27 cellular contexts compared by ENCODE assay signal in genomic region chr5:83405662-83406061, GRCh38.
"Had no signal": no experiment of that assay in that cellular context is flagged by ENCODE, and none has a peak within 500 bp of the region (broad histone marks: within the 10 kb centered on the region; RNA-seq: fewer than 3 reads in every experiment).

No MANE protein-coding gene starts in this region.

- H3K27ac ChIP-seq: WERI-Rb-1 had no signal

- FAIRE-seq: bronchial epithelial cell, K562 had no signal

- ATAC-seq: activated CD8-positive, alpha-beta memory T cell treated with anti-CD3 and anti-CD28 coated beads, Interleukin-2, amount 10 ng/mL, durations not matched to agents 7 days and 5 days; activated naive CD8-positive, alpha-beta T cell treated with anti-CD3 and anti-CD28 coated beads, Interleukin-2, amount 50 U/mL, for 24 hours; K562; Panc1 had no signal

- H3K4me3 ChIP-seq: K562 had no signal

- H3K36me3 ChIP-seq: WERI-Rb-1 had no signal

- DNase-seq: activated CD4-positive, alpha-beta memory T cell treated with anti-CD3 and anti-CD28 coated beads, Interleukin-2, amount 10 ng/mL, durations not matched to agents 7 days and 5 days; activated CD4-positive, alpha-beta T cell treated with anti-CD3 and anti-CD28 coated beads for 1 hour; activated CD4-positive, alpha-beta T cell treated with anti-CD3 and anti-CD28 coated beads for 48 hours; activated CD4-positive, CD25-positive, alpha-beta regulatory T cell; activated CD8-positive, alpha-beta memory T cell treated with anti-CD3 and anti-CD28 coated beads for 24 hours; activated CD8-positive, alpha-beta memory T cell treated with anti-CD3 and anti-CD28 coated beads, Interleukin-2, amount 10 ng/mL, durations not matched to agents 7 days and 5 days; activated CD8-positive, alpha-beta memory T cell treated with anti-CD3 and anti-CD28 coated beads, Interleukin-2, amount 50 U/mL, for 48 hours; activated effector memory CD4-positive, alpha-beta T cell treated with Interleukin-2 at 50 U/mL for 16 hours; activated naive CD4-positive, alpha-beta T cell treated with anti-CD3 and anti-CD28 coated beads, Interleukin-2, amount 10 ng/mL, durations not matched to agents 7 days and 5 days; activated naive CD8-positive, alpha-beta T cell treated with anti-CD3 and anti-CD28 coated beads, Interleukin-2, amount 50 U/mL, for 24 hours; activated T-cell treated with anti-CD3 and anti-CD28 coated beads, Interleukin-2, amount 50 U/mL, for 48 hours; anterior cingulate cortex; central memory CD4-positive, alpha-beta T cell; NCI-H1105; NCI-H1417 treated with DMSO at 0.1 percent for 48 hours; NCI-H187 treated with DMSO at 0.1 percent for 48 hours; NCI-H2081; NCI-H2171 treated with DMSO at 0.1 percent for 48 hours; NCI-H2227 treated with DMSO at 0.1 percent for 48 hours; NCI-H446; NCI-H510A treated with DMSO at 0.1 percent for 48 hours; NCI-H69; T1000; WERI-Rb-1 had no signal
